Comparison of ENCODE assay signal across 2 cellular contexts in the genomic region with DNA sequence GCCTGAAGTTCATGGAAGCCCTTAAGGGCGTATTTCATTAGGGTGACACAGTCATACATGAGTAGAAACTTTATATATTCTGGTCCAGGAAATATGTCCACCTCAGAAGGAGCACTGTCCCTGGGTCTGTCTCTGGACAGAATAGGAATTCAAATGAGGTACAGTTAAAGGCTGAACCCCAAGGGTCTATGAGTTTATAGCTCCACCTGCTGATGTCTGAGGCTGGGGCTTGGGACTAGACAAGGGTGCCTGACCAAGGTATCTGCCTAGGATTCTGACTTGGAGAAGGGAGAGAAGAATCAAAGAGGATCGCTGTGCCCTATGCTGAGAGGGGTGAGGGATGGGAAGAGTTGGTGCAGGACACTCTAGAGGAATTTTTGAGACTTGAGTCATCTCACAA.
TF ChIP-seq lines count a peak whose summit lies in the region.

No MANE protein-coding gene starts in this region.

TF ChIP-seq in HepG2, 621 proteins besides CTCF, POLR2A, EP300 and RAD21:
- TF ChIP-seq SP5 (CRISPR knock-in tag; IDR thresholded peaks at IDR 0.05; ENCODE audit: borderline replicate concordance, low read depth), result no peak
- no peak for TF ChIP-seq RXRB (CRISPR knock-in tag; IDR thresholded peaks at IDR 0.05; ENCODE audit: borderline replicate concordance)
- peak; percentile 34; the same call in 1 of the 2 replicates for TF ChIP-seq STAG1 (CRISPR knock-in tag; IDR thresholded peaks at IDR 0.05)

TF ChIP-seq in WTC11, 78 proteins besides CTCF, POLR2A, EP300 and RAD21:
- TF ChIP-seq ZBTB21 (CRISPR knock-in tag; IDR thresholded peaks at IDR 0.05; ENCODE audit: borderline replicate concordance) (no peak), NR3C1 (CRISPR knock-in tag; conservative IDR thresholded peaks at IDR 0.05; ENCODE audit: low read depth) (no peak), PRDM15 (CRISPR knock-in tag; IDR thresholded peaks at IDR 0.05) (no peak), TEAD4 (CRISPR knock-in tag; IDR thresholded peaks at IDR 0.05) (no peak), JAZF1 (CRISPR knock-in tag; IDR thresholded peaks at IDR 0.05) (no peak), ZNF671 (CRISPR knock-in tag; IDR thresholded peaks at IDR 0.05) (no peak), GABPB1 (CRISPR knock-in tag; IDR thresholded peaks at IDR 0.05) (no peak), ZNF425 (CRISPR knock-in tag; conservative IDR thresholded peaks at IDR 0.05) (no peak), ATF2 (CRISPR knock-in tag; IDR thresholded peaks at IDR 0.05; ENCODE audit: borderline replicate concordance, low read depth) (no peak), KAT7 (CRISPR knock-in tag; IDR thresholded peaks at IDR 0.05; ENCODE audit: borderline replicate concordance) (no peak), ZNF263 (CRISPR knock-in tag; IDR thresholded peaks at IDR 0.05; ENCODE audit: low read depth) (no peak), NR1H2 (CRISPR knock-in tag; IDR thresholded peaks at IDR 0.05) (no peak), GRHL2 (CRISPR knock-in tag; IDR thresholded peaks at IDR 0.05; ENCODE audit: insufficient replicate concordance, severe bottlenecking) (no peak), OVOL2 (CRISPR knock-in tag; IDR thresholded peaks at IDR 0.05; ENCODE audit: borderline replicate concordance) (no peak), ZNF416 (CRISPR knock-in tag; IDR thresholded peaks at IDR 0.05) (no peak), TCF7 (CRISPR knock-in tag; IDR thresholded peaks at IDR 0.05; ENCODE audit: low read depth) (no peak)
- TF ChIP-seq, protein P1, sequence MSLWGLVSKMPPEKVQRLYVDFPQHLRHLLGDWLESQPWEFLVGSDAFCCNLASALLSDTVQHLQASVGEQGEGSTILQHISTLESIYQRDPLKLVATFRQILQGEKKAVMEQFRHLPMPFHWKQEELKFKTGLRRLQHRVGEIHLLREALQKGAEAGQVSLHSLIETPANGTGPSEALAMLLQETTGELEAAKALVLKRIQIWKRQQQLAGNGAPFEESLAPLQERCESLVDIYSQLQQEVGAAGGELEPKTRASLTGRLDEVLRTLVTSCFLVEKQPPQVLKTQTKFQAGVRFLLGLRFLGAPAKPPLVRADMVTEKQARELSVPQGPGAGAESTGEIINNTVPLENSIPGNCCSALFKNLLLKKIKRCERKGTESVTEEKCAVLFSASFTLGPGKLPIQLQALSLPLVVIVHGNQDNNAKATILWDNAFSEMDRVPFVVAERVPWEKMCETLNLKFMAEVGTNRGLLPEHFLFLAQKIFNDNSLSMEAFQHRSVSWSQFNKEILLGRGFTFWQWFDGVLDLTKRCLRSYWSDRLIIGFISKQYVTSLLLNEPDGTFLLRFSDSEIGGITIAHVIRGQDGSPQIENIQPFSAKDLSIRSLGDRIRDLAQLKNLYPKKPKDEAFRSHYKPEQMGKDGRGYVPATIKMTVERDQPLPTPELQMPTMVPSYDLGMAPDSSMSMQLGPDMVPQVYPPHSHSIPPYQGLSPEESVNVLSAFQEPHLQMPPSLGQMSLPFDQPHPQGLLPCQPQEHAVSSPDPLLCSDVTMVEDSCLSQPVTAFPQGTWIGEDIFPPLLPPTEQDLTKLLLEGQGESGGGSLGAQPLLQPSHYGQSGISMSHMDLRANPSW (CRISPR knock-in tag; conservative IDR thresholded peaks at IDR 0.05; ENCODE audit: low read depth), result no peak
- TF ChIP-seq, protein P2, sequence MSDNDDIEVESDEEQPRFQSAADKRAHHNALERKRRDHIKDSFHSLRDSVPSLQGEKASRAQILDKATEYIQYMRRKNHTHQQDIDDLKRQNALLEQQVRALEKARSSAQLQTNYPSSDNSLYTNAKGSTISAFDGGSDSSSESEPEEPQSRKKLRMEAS (CRISPR knock-in tag; IDR thresholded peaks at IDR 0.05), result no peak
